Comparison of ENCODE assay signal across 25 cellular contexts in the genomic region with DNA sequence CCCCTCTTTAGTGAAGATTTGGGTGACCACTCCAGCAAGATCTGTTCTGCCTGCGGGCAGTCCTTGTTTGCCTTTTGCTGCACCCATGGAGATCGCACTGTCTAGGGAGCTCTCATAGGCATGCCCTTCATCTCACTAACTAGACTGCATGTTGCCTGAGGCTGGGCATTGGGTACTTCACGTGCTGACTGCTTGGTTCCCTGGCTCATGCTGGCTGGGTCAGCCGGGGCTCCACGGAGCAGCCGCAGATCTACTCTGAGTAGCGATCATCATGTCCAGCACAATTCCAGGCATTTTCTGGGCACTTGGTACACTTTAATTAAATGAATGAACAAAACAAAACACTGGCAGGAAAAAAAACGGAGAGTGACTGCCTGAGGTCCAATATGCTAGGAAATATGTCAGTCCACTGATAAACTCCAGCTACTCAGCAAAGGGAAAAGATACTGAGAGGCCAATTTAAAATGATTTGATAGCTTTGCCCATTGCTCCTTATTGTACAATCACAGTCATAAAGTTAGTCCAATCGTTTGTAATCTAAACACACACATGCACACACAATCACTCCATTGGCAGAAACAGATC.
A peak's percentile ranks its signal among the peaks of the same experiment; 100 is the strongest.
DNase-seq lines count a peak whose midpoint lies in the region; ATAC-seq and TF ChIP-seq lines count a peak whose summit lies in the region.
"Had no signal": no experiment of that assay in that cellular context is flagged by ENCODE, and none has a peak within 500 bp of the region (broad histone marks: within the 10 kb centered on the region; RNA-seq: fewer than 3 reads in every experiment).

No MANE protein-coding gene starts in this region.

- H3K4me2 ChIP-seq in GM23338, result no peak overlapping the region

- no peaks in the 10 kb centered on the region for H4K20me1 ChIP-seq in GM23338 (replicated peaks; ENCODE audit: insufficient read depth)

- no peak for DNase-seq in GM23338 (ENCODE audit: low spot score)
- peak; percentile 59 for DNase-seq in foreskin melanocyte
- DNase-seq in stimulated activated effector memory CD8-positive, alpha-beta T cell treated with anti-CD3 and anti-CD28 coated beads, Interleukin-12 subunit alpha, Interleukin-12 subunit beta, amount 100 ng/mL, for 72 hours (ENCODE audit: low spot score in 2 of 2), result no peak
- no peak for DNase-seq in GDM1 (lab: John Stamatoyannopoulos, UW)
- no peak for DNase-seq in NCI-H1417 (lab: John Stamatoyannopoulos, UW)
- no peak for DNase-seq in Right ventricle myocardium inferior (ENCODE audit: missing footprints)
- DNase-seq in stimulated activated naive B cell treated with anti-CD40 and anti-IgM and Interleukin-4, amounts not matched to agents 10 μg/mL and 1 μg/mL and 100 μg/mL, for 72 hours, result no peak
- DNase-seq: AML-193; CD4-positive, alpha-beta memory T cell; COR-L47; DMS53; GM23248; HFFc6; Kasumi-1; NCI-H1105 treated with DMSO at 0.1 percent for 48 hours; NCI-H2029; NCI-H446 treated with DMSO at 0.1 percent for 48 hours; NCI-H526; RPMI8226; SHP77; SW 1271 had no signal

- no peak for TF ChIP-seq CTCF in GM23338 (conservative IDR thresholded peaks at IDR 0.05; ENCODE audit: low read depth in 2 of 2)

- ATAC-seq in GM23338 (no peak), SK-N-SH treated with all-trans-retinoic acid at 6 μM for 48 hours (no peak), Right ventricle myocardium inferior (no peak)
- ATAC-seq in stimulated activated effector memory CD8-positive, alpha-beta T cell treated with anti-CD3 and anti-CD28 coated beads, Interleukin-12 subunit alpha, Interleukin-12 subunit beta, amount 100 ng/mL, for 72 hours, result peak; percentile 31
- no peak for ATAC-seq in stimulated activated naive B cell treated with anti-CD40 and anti-IgM and Interleukin-4, amounts not matched to agents 10 μg/mL and 1 μg/mL and 100 μg/mL, for 72 hours (replicated peaks)
- ATAC-seq: HepG2, K562 had no signal

- H3K27ac ChIP-seq in GM23338 (ENCODE audit: low read depth), result no peak overlapping the region
- H3K27ac ChIP-seq: GM23248 had no signal

- H2AFZ ChIP-seq in GM23338, result peak overlapping the region; percentile 43; the same call in 1 of the 2 replicates
- H2AFZ ChIP-seq: GM23248 had no signal

- H3F3A ChIP-seq in GM23338 (replicated peaks; ENCODE audit: low read depth), result no peaks in the 10 kb centered on the region

- H3K9me3 Mint-ChIP-seq in GM23338, result no peaks in the 10 kb centered on the region
- H3K9me3 Mint-ChIP-seq in stimulated activated effector memory CD8-positive, alpha-beta T cell treated with anti-CD3 and anti-CD28 coated beads, Interleukin-12 subunit alpha, Interleukin-12 subunit beta, amount 100 ng/mL, for 72 hours, result no peaks in the 10 kb centered on the region
- no peaks in the 10 kb centered on the region for H3K9me3 Mint-ChIP-seq in stimulated activated naive B cell treated with anti-CD40 and anti-IgM and Interleukin-4, amounts not matched to agents 10 μg/mL and 1 μg/mL and 100 μg/mL, for 72 hours
- H3K9me3 Mint-ChIP-seq: CD4-positive, alpha-beta memory T cell; HFFc6 had no signal

- no peaks in the 10 kb centered on the region for H3K79me2 ChIP-seq in GM23338 (replicated peaks; ENCODE audit: insufficient read depth)

- H3K36me3 ChIP-seq in GM23338 (ENCODE audit: insufficient read depth), result no peaks in the 10 kb centered on the region
- H3K36me3 ChIP-seq: HAP-1 had no signal

- H3K4me1 ChIP-seq in GM23338 (ENCODE audit: insufficient read depth), result peaks cover 7% of the 10 kb centered on the region; the same call in 1 of the 2 replicates
- H3K4me1 ChIP-seq: HAP-1 had no signal

- intact Hi-C loops in Right ventricle myocardium inferior (cut with DNase I), result loop anchor here (5.0 to 10.0 kb wide), 5 partner anchors 192 to 1410 kb away; no protein-coding TSS in a partner anchor

- no peak overlapping the region for H3K27ac Mint-ChIP-seq in GM23338
- H3K27ac Mint-ChIP-seq in stimulated activated effector memory CD8-positive, alpha-beta T cell treated with anti-CD3 and anti-CD28 coated beads, Interleukin-12 subunit alpha, Interleukin-12 subunit beta, amount 100 ng/mL, for 72 hours, result no peak overlapping the region
- H3K27ac Mint-ChIP-seq in stimulated activated naive B cell treated with anti-CD40 and anti-IgM and Interleukin-4, amounts not matched to agents 10 μg/mL and 1 μg/mL and 100 μg/mL, for 72 hours, result no peak overlapping the region
- H3K27ac Mint-ChIP-seq: CD4-positive, alpha-beta memory T cell; HFFc6 had no signal

- no peaks in the 10 kb centered on the region for H3K9me2 ChIP-seq in GM23338 (ENCODE audit: insufficient read depth)

- H3K27me3 ChIP-seq in GM23338 (ENCODE audit: insufficient read depth), result no peaks in the 10 kb centered on the region

- peaks cover 11% of the 10 kb centered on the region; the same call in 2 of the 3 replicates for H3K4me1 Mint-ChIP-seq in GM23338
- H3K4me1 Mint-ChIP-seq in stimulated activated effector memory CD8-positive, alpha-beta T cell treated with anti-CD3 and anti-CD28 coated beads, Interleukin-12 subunit alpha, Interleukin-12 subunit beta, amount 100 ng/mL, for 72 hours, result no peaks in the 10 kb centered on the region
- H3K4me1 Mint-ChIP-seq in stimulated activated naive B cell treated with anti-CD40 and anti-IgM and Interleukin-4, amounts not matched to agents 10 μg/mL and 1 μg/mL and 100 μg/mL, for 72 hours, result peaks cover 0 to 1% of the 10 kb centered on the region in 2 donors
- H3K4me1 Mint-ChIP-seq: CD4-positive, alpha-beta memory T cell had no signal

- no peak overlapping the region for H3K4me3 ChIP-seq in GM23338
- H3K4me3 ChIP-seq: GM23248, HAP-1, K562 had no signal

- peaks cover 2% of the 10 kb centered on the region for H3K27me3 Mint-ChIP-seq in GM23338 (ENCODE audit: insufficient read depth, low read depth, poor library complexity)
- H3K27me3 Mint-ChIP-seq in stimulated activated naive B cell treated with anti-CD40 and anti-IgM and Interleukin-4, amounts not matched to agents 10 μg/mL and 1 μg/mL and 100 μg/mL, for 72 hours, result peaks cover 17 to 22% of the 10 kb centered on the region in 2 donors

- no peaks in the 10 kb centered on the region for H3K36me3 Mint-ChIP-seq in GM23338 (ENCODE audit: low read depth)
- H3K36me3 Mint-ChIP-seq in stimulated activated effector memory CD8-positive, alpha-beta T cell treated with anti-CD3 and anti-CD28 coated beads, Interleukin-12 subunit alpha, Interleukin-12 subunit beta, amount 100 ng/mL, for 72 hours, result no peaks in the 10 kb centered on the region
- no peaks in the 10 kb centered on the region for H3K36me3 Mint-ChIP-seq in stimulated activated naive B cell treated with anti-CD40 and anti-IgM and Interleukin-4, amounts not matched to agents 10 μg/mL and 1 μg/mL and 100 μg/mL, for 72 hours
- H3K36me3 Mint-ChIP-seq: CD4-positive, alpha-beta memory T cell had no signal

- no peak overlapping the region for H3K4me3 Mint-ChIP-seq in GM23338
- no peak overlapping the region for H3K4me3 Mint-ChIP-seq in stimulated activated effector memory CD8-positive, alpha-beta T cell treated with anti-CD3 and anti-CD28 coated beads, Interleukin-12 subunit alpha, Interleukin-12 subunit beta, amount 100 ng/mL, for 72 hours
- no peak overlapping the region for H3K4me3 Mint-ChIP-seq in stimulated activated naive B cell treated with anti-CD40 and anti-IgM and Interleukin-4, amounts not matched to agents 10 μg/mL and 1 μg/mL and 100 μg/mL, for 72 hours
- H3K4me3 Mint-ChIP-seq: CD4-positive, alpha-beta memory T cell; HFFc6 had no signal

TF ChIP-seq in GM23338, 12 proteins besides CTCF, POLR2A, EP300 and RAD21 (continues in another document):
- TF ChIP-seq EZH2 (IDR thresholded peaks at IDR 0.05; ENCODE audit: low read depth, unreplicated experiment) (no peak), POLR2AphosphoS5 (IDR thresholded peaks at IDR 0.05; ENCODE audit: low read depth) (no peak)

TF ChIP-seq in SK-N-SH treated with all-trans-retinoic acid at 6 μM for 48 hours, 23 proteins besides CTCF, POLR2A, EP300 and RAD21 (continues in another document):
- TF ChIP-seq, protein P1, sequence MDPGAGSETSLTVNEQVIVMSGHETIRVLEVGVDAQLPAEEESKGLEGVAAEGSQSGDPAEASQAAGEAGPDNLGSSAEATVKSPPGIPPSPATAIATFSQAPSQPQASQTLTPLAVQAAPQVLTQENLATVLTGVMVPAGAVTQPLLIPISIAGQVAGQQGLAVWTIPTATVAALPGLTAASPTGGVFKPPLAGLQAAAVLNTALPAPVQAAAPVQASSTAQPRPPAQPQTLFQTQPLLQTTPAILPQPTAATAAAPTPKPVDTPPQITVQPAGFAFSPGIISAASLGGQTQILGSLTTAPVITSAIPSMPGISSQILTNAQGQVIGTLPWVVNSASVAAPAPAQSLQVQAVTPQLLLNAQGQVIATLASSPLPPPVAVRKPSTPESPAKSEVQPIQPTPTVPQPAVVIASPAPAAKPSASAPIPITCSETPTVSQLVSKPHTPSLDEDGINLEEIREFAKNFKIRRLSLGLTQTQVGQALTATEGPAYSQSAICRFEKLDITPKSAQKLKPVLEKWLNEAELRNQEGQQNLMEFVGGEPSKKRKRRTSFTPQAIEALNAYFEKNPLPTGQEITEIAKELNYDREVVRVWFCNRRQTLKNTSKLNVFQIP (CRISPR knock-in tag; IDR thresholded peaks at IDR 0.05; ENCODE audit: borderline replicate concordance, low read depth), result no peak
- TF ChIP-seq, protein P2, sequence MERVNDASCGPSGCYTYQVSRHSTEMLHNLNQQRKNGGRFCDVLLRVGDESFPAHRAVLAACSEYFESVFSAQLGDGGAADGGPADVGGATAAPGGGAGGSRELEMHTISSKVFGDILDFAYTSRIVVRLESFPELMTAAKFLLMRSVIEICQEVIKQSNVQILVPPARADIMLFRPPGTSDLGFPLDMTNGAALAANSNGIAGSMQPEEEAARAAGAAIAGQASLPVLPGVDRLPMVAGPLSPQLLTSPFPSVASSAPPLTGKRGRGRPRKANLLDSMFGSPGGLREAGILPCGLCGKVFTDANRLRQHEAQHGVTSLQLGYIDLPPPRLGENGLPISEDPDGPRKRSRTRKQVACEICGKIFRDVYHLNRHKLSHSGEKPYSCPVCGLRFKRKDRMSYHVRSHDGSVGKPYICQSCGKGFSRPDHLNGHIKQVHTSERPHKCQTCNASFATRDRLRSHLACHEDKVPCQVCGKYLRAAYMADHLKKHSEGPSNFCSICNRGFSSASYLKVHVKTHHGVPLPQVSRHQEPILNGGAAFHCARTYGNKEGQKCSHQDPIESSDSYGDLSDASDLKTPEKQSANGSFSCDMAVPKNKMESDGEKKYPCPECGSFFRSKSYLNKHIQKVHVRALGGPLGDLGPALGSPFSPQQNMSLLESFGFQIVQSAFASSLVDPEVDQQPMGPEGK (CRISPR knock-in tag; IDR thresholded peaks at IDR 0.05; ENCODE audit: borderline replicate concordance), result no peak
- TF ChIP-seq TCF4 (CRISPR knock-in tag; IDR thresholded peaks at IDR 0.05; ENCODE audit: borderline replicate concordance) (peak; percentile 70), GLIS3 (CRISPR knock-in tag; IDR thresholded peaks at IDR 0.05) (no peak), ZNF565 (CRISPR knock-in tag; conservative IDR thresholded peaks at IDR 0.05; ENCODE audit: low read depth) (no peak), ISL1 (CRISPR knock-in tag; IDR thresholded peaks at IDR 0.05) (peak; percentile 59), ARNTL (CRISPR knock-in tag; IDR thresholded peaks at IDR 0.05; ENCODE audit: borderline replicate concordance, low read depth) (no peak)
